Comparison of ENCODE assay signal across 14 cellular contexts in the genomic region with DNA sequence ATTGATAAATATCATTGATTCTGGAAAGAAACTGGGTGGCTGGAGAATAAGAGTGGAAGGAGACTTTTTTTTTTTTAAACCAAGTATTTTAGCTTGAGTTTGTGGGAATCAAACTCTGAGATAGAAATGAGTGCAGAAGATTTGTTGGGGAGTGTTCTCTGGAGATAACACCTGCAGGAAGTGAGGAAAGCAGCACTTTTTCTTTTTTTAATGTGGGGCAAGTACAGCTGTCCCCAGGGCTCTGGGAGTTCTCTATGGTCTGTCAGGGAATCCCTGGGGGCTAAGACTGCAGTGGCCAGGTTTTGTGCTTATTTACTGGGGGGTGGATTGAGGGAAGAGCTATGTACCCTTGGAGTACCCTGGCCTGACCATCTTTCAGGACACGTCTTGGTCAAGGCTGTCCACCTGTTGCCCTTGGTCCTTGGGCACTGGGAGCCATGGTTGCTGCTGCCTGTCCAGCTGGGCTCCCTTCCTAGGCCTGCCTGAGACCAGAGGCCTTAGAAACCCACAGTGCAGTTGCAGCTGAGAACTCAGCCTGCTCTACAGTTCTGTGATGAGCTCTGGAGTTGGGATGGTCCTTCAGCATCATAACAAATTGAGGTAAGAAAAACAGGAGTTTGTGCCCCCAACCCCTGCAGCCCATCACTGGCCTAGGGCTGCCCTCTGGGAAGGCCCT.
DNase-seq lines count a peak whose midpoint lies in the region; ATAC-seq, FAIRE-seq and TF ChIP-seq lines count a peak whose summit lies in the region.
"Had no signal": no experiment of that assay in that cellular context is flagged by ENCODE, and none has a peak within 500 bp of the region (broad histone marks: within the 10 kb centered on the region; RNA-seq: fewer than 3 reads in every experiment).

No MANE protein-coding gene starts in this region.

- no peak overlapping the region for H2BK15ac ChIP-seq in H1 (ENCODE audit: low read length)

- TF ChIP-seq EP300 in H1 (IDR thresholded peaks at IDR 0.05; ENCODE audit: borderline replicate concordance in 1 of 2, low read depth in 2 of 2, low read length in 2 of 2), result no peak

- no peak overlapping the region for H3K4me3 ChIP-seq in H1 (ENCODE audit: extremely low read depth in 1 of 4, insufficient read depth in 2 of 4, low read depth in 3 of 4, low read length in 4 of 4)
- H3K4me3 ChIP-seq: spleen had no signal

- no peak overlapping the region for H3K18ac ChIP-seq in H1 (ENCODE audit: extremely low read depth, low read length)

- peak overlapping the region; percentile 77; the same call in 1 of the 2 replicates for H2BK12ac ChIP-seq in H1 (ENCODE audit: low read depth, low read length)

- POLR2A ChIA-PET in H1 (lab: Charles Lee; ENCODE audit: partially characterized antibody), result interaction anchor here (1.5 to 1.6 kb wide), 2 partner anchors 90 to 92 kb away, joined by 4 to 6 read pairs; partner anchors contain the start of gene LMNB1

- no peak for DNase-seq in H1 (ENCODE audit: low read depth in 1 of 2, low spot score in 2 of 2)
- no peak for DNase-seq in GM03348 (ENCODE audit: low spot score)
- no peak for DNase-seq in NOMO-1 treated with dmso at 0.1 percent for 144 hours (lab: John Stamatoyannopoulos, UW; ENCODE audit: unreplicated experiment)
- no peak for DNase-seq in NK-92 (lab: John Stamatoyannopoulos, UW; ENCODE audit: unreplicated experiment)
- DNase-seq: activated T-cell treated with anti-CD3 and anti-CD28 coated beads for 4 hours; CD4-positive, alpha-beta T cell; effector memory CD4-positive, alpha-beta T cell; left cardiac atrium; spleen had no signal

- H2BK20ac ChIP-seq in H1 (ENCODE audit: low read length), result 0 out of 2 replicates have a peak overlapping the region, but pooled peaks have one; percentile 66

- TF ChIP-seq RAD21 in H1 (IDR thresholded peaks at IDR 0.05 in 1 of 2, conservative IDR thresholded peaks at IDR 0.05 in 1 of 2; ENCODE audit: low read depth in 2 of 2, low read length in 2 of 2), result no peak

- no peak for FAIRE-seq in H1 (lab: Jason Lieb, UNC)

- H3K9ac ChIP-seq in H1 (replicated peaks in 1 of 4; ENCODE audit: extremely low read depth in 1 of 4, low read depth in 3 of 4, low read length in 3 of 4), result no peak overlapping the region

- H3K14ac ChIP-seq in H1 (ENCODE audit: insufficient read length), result no peak overlapping the region

- no peaks in the 10 kb centered on the region for H3K79me1 ChIP-seq in H1 (ENCODE audit: low read depth, low read length)

- no peaks in the 10 kb centered on the region for H3K36me3 ChIP-seq in H1 (ENCODE audit: control insufficient read depth in 2 of 4, insufficient read depth in 4 of 4, low read length in 3 of 4)
- H3K36me3 ChIP-seq: spleen had no signal

- H4K20me1 ChIP-seq in H1 (replicated peaks in 1 of 2; ENCODE audit: control insufficient read depth in 1 of 2, insufficient read depth in 2 of 2, low read length in 2 of 2), result no peaks in the 10 kb centered on the region

- no peaks in the 10 kb centered on the region for H3K9me3 ChIP-seq in H1 (ENCODE audit: insufficient read depth in 2 of 2, low read depth in 1 of 2, low read length in 1 of 2)
- H3K9me3 ChIP-seq: spleen had no signal

- peak overlapping the region; percentile 44 for H4K91ac ChIP-seq in H1 (replicated peaks; ENCODE audit: insufficient read length, low read length)

- no peak for TF ChIP-seq CTCF in H1 (IDR thresholded peaks at IDR 0.05; ENCODE audit: control extremely low read depth in 1 of 3, insufficient read depth in 1 of 3, low read depth in 1 of 3, low read length in 3 of 3)

- H2BK120ac ChIP-seq in H1 (replicated peaks; ENCODE audit: low read depth, low read length), result peak overlapping the region; percentile 66

- no peak overlapping the region; the same call in 1 of the 2 replicates for H4K8ac ChIP-seq in H1 (ENCODE audit: extremely low read depth, insufficient read depth, low read length)

- 0 out of 2 replicates have a peak overlapping the region, but pooled peaks have one; percentile 40 for H2AFZ ChIP-seq in H1 (ENCODE audit: low read length)

- H3K23ac ChIP-seq in H1 (ENCODE audit: insufficient read length), result no peak overlapping the region

- peaks cover 1 to 6% (median 2%) of the 10 kb centered on the region in 4 experiments; a peak in 4 of 7 replicates for H3K4me1 ChIP-seq in H1 (replicated peaks in 1 of 4; ENCODE audit: control insufficient read depth in 3 of 4, insufficient read depth in 4 of 4, low read length in 3 of 4)
- H3K4me1 ChIP-seq: spleen had no signal

- no peak overlapping the region for H3K56ac ChIP-seq in H1 (replicated peaks; ENCODE audit: insufficient read length, low read depth, low read length)

- peak overlapping the region; percentile 26; the same call in 1 of the 2 replicates for H3K27ac ChIP-seq in H1 (ENCODE audit: low read depth, low read length)
- H3K27ac ChIP-seq: spleen had no signal

- WGBS in H1 (ENCODE audit: extremely low coverage in 1 of 2, insufficient coverage in 1 of 2, insufficient read length in 1 of 2, insufficient replicate concordance in 2 of 2, low coverage in 1 of 2, low lambda C conversion rate in 2 of 2, missing lambda C conversion rate in 1 of 2), 2 experiments, result 82% methylated on average over 1 of the region's 1 CpG; no CpG with 5 or more reads in 1 of the 2 experiments

- TF ChIP-seq POLR2A in H1 (IDR thresholded peaks at IDR 0.05; ENCODE audit: control extremely low read depth in 1 of 2, low read depth in 2 of 2, low read length in 2 of 2), result no peak

- CTCF ChIA-PET in H1 (lab: Charles Lee; ENCODE audit: partially characterized antibody), result interaction anchor here (1.1 to 5.9 kb wide), 4 partner anchors 11 to 100 kb away, joined by 3 to 42 read pairs (median 4); no protein-coding TSS in a partner anchor

- no peaks in the 10 kb centered on the region for H3K27me3 ChIP-seq in H1 (replicated peaks in 1 of 4; ENCODE audit: control insufficient read depth in 3 of 4, extremely low read depth in 1 of 4, insufficient read depth in 3 of 4, low read length in 3 of 4)

- no peak overlapping the region for H3K4ac ChIP-seq in H1 (replicated peaks; ENCODE audit: insufficient read length, low read depth, low read length)

- no peaks in the 10 kb centered on the region for H3K79me2 ChIP-seq in H1 (ENCODE audit: control insufficient read depth in 1 of 2, insufficient read depth in 2 of 2, low read length in 2 of 2)

- ATAC-seq in GM18873 (IDR thresholded peaks at IDR 0.05; ENCODE audit: low FRiP score, unreplicated experiment) (peak; percentile 55), GM21619 (IDR thresholded peaks at IDR 0.05; ENCODE audit: unreplicated experiment) (peak; percentile 73), HG03354 (IDR thresholded peaks at IDR 0.05; ENCODE audit: poor library complexity, severe bottlenecking, unreplicated experiment) (peak; percentile 69)
- ATAC-seq: HCT116, left cardiac atrium, Panc1 had no signal

- H2BK5ac ChIP-seq in H1 (ENCODE audit: low read depth, low read length), result peak overlapping the region; percentile 40; the same call in 1 of the 2 replicates

- H3K23me2 ChIP-seq in H1 (ENCODE audit: low read depth, low read length), result no peaks in the 10 kb centered on the region

- H2AK5ac ChIP-seq in H1 (ENCODE audit: low read depth, low read length), result no peak overlapping the region

- H4K5ac ChIP-seq in H1 (ENCODE audit: insufficient read length, low read depth, low read length), result no peak overlapping the region

- no peak overlapping the region for H3K4me2 ChIP-seq in H1 (ENCODE audit: insufficient read depth in 1 of 2, low read depth in 2 of 2, low read length in 2 of 2)

TF ChIP-seq in H1, 55 proteins besides CTCF, POLR2A, EP300 and RAD21 (continues in another document):
- TF ChIP-seq YY1 (IDR thresholded peaks at IDR 0.05; ENCODE audit: low read depth, low read length) (no peak), GTF2F1 (IDR thresholded peaks at IDR 0.05; ENCODE audit: borderline replicate concordance, low read depth, low read length) (no peak), HDAC6 (IDR thresholded peaks at IDR 0.05; ENCODE audit: low read depth, low read length) (no peak), SIX5 (IDR thresholded peaks at IDR 0.05; ENCODE audit: low read depth, low read length) (no peak), KDM1A (IDR thresholded peaks at IDR 0.05; ENCODE audit: borderline replicate concordance, low read length) (no peak), TAF7 (optimal IDR thresholded peaks at IDR 0.05; ENCODE audit: borderline replicate concordance, low read depth, low read length) (no peak), SP4 (IDR thresholded peaks at IDR 0.05; ENCODE audit: low read length) (no peak), SIN3A (conservative IDR thresholded peaks at IDR 0.05 in 1 of 2, IDR thresholded peaks at IDR 0.05 in 1 of 2; ENCODE audit: low read depth in 1 of 2, low read length in 2 of 2) (no peak)
- TF ChIP-seq, protein P1, sequence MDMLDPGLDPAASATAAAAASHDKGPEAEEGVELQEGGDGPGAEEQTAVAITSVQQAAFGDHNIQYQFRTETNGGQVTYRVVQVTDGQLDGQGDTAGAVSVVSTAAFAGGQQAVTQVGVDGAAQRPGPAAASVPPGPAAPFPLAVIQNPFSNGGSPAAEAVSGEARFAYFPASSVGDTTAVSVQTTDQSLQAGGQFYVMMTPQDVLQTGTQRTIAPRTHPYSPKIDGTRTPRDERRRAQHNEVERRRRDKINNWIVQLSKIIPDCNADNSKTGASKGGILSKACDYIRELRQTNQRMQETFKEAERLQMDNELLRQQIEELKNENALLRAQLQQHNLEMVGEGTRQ (IDR thresholded peaks at IDR 0.05; ENCODE audit: low read length), result no peak
- TF ChIP-seq, protein P2, sequence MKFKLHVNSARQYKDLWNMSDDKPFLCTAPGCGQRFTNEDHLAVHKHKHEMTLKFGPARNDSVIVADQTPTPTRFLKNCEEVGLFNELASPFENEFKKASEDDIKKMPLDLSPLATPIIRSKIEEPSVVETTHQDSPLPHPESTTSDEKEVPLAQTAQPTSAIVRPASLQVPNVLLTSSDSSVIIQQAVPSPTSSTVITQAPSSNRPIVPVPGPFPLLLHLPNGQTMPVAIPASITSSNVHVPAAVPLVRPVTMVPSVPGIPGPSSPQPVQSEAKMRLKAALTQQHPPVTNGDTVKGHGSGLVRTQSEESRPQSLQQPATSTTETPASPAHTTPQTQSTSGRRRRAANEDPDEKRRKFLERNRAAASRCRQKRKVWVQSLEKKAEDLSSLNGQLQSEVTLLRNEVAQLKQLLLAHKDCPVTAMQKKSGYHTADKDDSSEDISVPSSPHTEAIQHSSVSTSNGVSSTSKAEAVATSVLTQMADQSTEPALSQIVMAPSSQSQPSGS (IDR thresholded peaks at IDR 0.05; ENCODE audit: low read length), result no peak
